9 cellular contexts compared by ENCODE assay signal in genomic region chr19:55585658-55586339, GRCh38. TPM values are rescaled to one million over a fixed set of nuclear protein-coding genes. Genes with fewer than 3 reads are reported as not detected.
A peak's percentile ranks its signal among the peaks of the same experiment; 100 is the strongest.
DNase-seq lines count a peak whose midpoint lies in the region; ATAC-seq and TF ChIP-seq lines count a peak whose summit lies in the region.
"Had no signal": no experiment of that assay in that cellular context is flagged by ENCODE, and none has a peak within 500 bp of the region (broad histone marks: within the 10 kb centered on the region; RNA-seq: fewer than 3 reads in every experiment).

No MANE protein-coding gene starts in this region.

- H4K8ac ChIP-seq in trophoblast cell (ENCODE audit: low read depth, low read length): peak overlapping the region; percentile 97

- H3K9me3 ChIP-seq in adrenal gland (replicated peaks in 1 of 3) (no peaks in the 10 kb centered on the region), heart right ventricle (no peaks in the 10 kb centered on the region), trophoblast cell (ENCODE audit: insufficient read depth, low read depth, low read length) (no peaks in the 10 kb centered on the region)

- peaks cover 15% of the 10 kb centered on the region for H3K79me1 ChIP-seq in trophoblast cell (ENCODE audit: low read length)

- peak overlapping the region; percentile 81 for H2BK120ac ChIP-seq in trophoblast cell (ENCODE audit: insufficient read depth, low read length, poor library complexity)

- no peak overlapping the region for H2AK5ac ChIP-seq in trophoblast cell (ENCODE audit: low read length)

- intact Hi-C loops in adrenal gland (cut with DNase I): no loop called here
- intact Hi-C loops in heart right ventricle (cut with DNase I): loop anchor here in 4 of 10 donors (2.0 to 5.0 kb wide), 3 partner anchors 38 to 68 kb away; partner anchors contain the start of gene SBK3 (in 2 of the 4)

- H2AFZ ChIP-seq in trophoblast cell (ENCODE audit: insufficient read depth, low read length, poor library complexity): peak overlapping the region; percentile 93

- H2BK12ac ChIP-seq in trophoblast cell (ENCODE audit: low read length): peak overlapping the region; percentile 89

- ATAC-seq in heart right ventricle (peak; percentile 81 to 92 (median 84)), HG02981 (IDR thresholded peaks at IDR 0.05; ENCODE audit: unreplicated experiment) (no peak), HG02970 (IDR thresholded peaks at IDR 0.05; ENCODE audit: low FRiP score, unreplicated experiment) (no peak)

- H3K4me3 ChIP-seq in adrenal gland (peak overlapping the region in 2 of 4 donors; percentile 26 to 55), heart right ventricle (peak overlapping the region; percentile 3 to 50 (median 44)), trophoblast cell (ENCODE audit: low read depth, low read length) (peak overlapping the region; percentile 60)

- H2BK5ac ChIP-seq in trophoblast cell (ENCODE audit: low read depth, low read length, poor library complexity): peak overlapping the region; percentile 54

- H4K12ac ChIP-seq in trophoblast cell (ENCODE audit: low read depth, low read length): peak overlapping the region; percentile 99

- 2 to 12% (median 5%) methylated on average over 24 to 36 of the region's 36 CpGs for WGBS in adrenal gland, 4 donors
- 2 to 4% methylated on average over 30 to 36 of the region's 36 CpGs for WGBS in heart right ventricle, 2 donors
- no CpG with 5 or more reads among the region's 36 CpGs for WGBS in trophoblast cell (ENCODE audit: extremely low coverage, insufficient coverage, insufficient read length)

- no peak for TF ChIP-seq POLR2A in adrenal gland (IDR thresholded peaks at IDR 0.05)

- peak overlapping the region; percentile 86 for H3K14ac ChIP-seq in trophoblast cell (ENCODE audit: low read length)

- peak overlapping the region; percentile 95 for H4K91ac ChIP-seq in trophoblast cell (ENCODE audit: low read depth, low read length)

- H3K27me3 ChIP-seq in adrenal gland (no peaks in the 10 kb centered on the region), heart right ventricle (peaks cover 0 to 24% (median 0%) of the 10 kb centered on the region in 7 donors), trophoblast cell (ENCODE audit: insufficient read depth, low read length) (no peaks in the 10 kb centered on the region)

- H3K23ac ChIP-seq in trophoblast cell (ENCODE audit: low read length): no peak overlapping the region

- peak overlapping the region; percentile 91 for H3K18ac ChIP-seq in trophoblast cell (ENCODE audit: low read length)

- DNase-seq in NCI-H2081 (lab: John Stamatoyannopoulos, UW) (peak; percentile 75 to 77), NCI-H2081 treated with DMSO at 0.1 percent for 48 hours (lab: John Stamatoyannopoulos, UW) (no peak), NCI-H748 treated with DMSO at 0.1 percent for 48 hours (lab: John Stamatoyannopoulos, UW) (peak; percentile 63), adrenal gland (peak; percentile 76 to 89 (median 83)), heart right ventricle (peak; percentile 87 to 88), trophoblast cell (no peak)

- H3K4me1 ChIP-seq in adrenal gland (replicated peaks in 1 of 2) (peaks cover 26 to 32% of the 10 kb centered on the region in 2 donors), heart right ventricle (peaks cover 10 to 43% (median 36%) of the 10 kb centered on the region in 9 donors), trophoblast cell (ENCODE audit: control insufficient read depth in 1 of 2, insufficient read depth in 2 of 2, low read length in 2 of 2) (peaks cover 10 to 18% of the 10 kb centered on the region in 2 experiments)

- H3K79me2 ChIP-seq in trophoblast cell (ENCODE audit: control insufficient read depth, insufficient read depth, low read length, poor library complexity): peaks cover 2% of the 10 kb centered on the region

- peak overlapping the region in 4 of 5 donors; percentile 13 to 77 (median 66) for H3K27ac ChIP-seq in adrenal gland
- H3K27ac ChIP-seq in heart right ventricle: peak overlapping the region; percentile 49 to 84 (median 68)
- H3K27ac ChIP-seq in trophoblast cell (ENCODE audit: low read depth, low read length): peak overlapping the region; percentile 69
- H3K27ac ChIP-seq: C4-2B had no signal

- H3K4ac ChIP-seq in trophoblast cell (ENCODE audit: low read depth, low read length): peak overlapping the region; percentile 68

- H3K4me2 ChIP-seq in trophoblast cell (ENCODE audit: low read length): peak overlapping the region; percentile 65

- H3K36me3 ChIP-seq in adrenal gland (replicated peaks in 1 of 2): no peaks in the 10 kb centered on the region
- no peaks in the 10 kb centered on the region for H3K36me3 ChIP-seq in heart right ventricle
- H3K36me3 ChIP-seq in trophoblast cell (ENCODE audit: control insufficient read depth in 1 of 2, insufficient read depth in 2 of 2, low read length in 2 of 2): no peaks in the 10 kb centered on the region

- peak overlapping the region; percentile 81 for H3K9ac ChIP-seq in trophoblast cell (ENCODE audit: low read length)

- no peak for TF ChIP-seq CTCF in adrenal gland (IDR thresholded peaks at IDR 0.05)
- no peak for TF ChIP-seq CTCF in heart right ventricle (IDR thresholded peaks at IDR 0.05)

RNA-seq across cellular contexts. Expression of gene ZNF579, which starts 5.2 kb away (rescaled TPM):
- total RNA-seq in adrenal gland: 10 to 100 TPM in 2 of 8 donors, 1 to 10 TPM in 6; 3.5 to 15.8 (median 8.4) TPM
- polyA plus RNA-seq in adrenal gland: 10 to 100 TPM in 2 of 3 donors, 1 to 10 TPM in 1; 2.8 to 27.1 (median 12.2) TPM
- total RNA-seq in heart right ventricle: 10 to 100 TPM in 4 of 10 donors, 1 to 10 TPM in 6; 7.1 to 16.9 (median 9.6) TPM
- 10 to 100 TPM; 13.1 to 23.8 TPM for polyA plus RNA-seq in heart right ventricle
- polyA plus RNA-seq in trophoblast cell (2013): 28.5 and 29.6 TPM in 2 replicates

RNA-seq across cellular contexts. Expression of gene FIZ1, which starts 13.5 kb away (rescaled TPM):
- total RNA-seq in adrenal gland (10 to 100 TPM in 4 of 8 donors, 1 to 10 TPM in 4; 5.7 to 19.7 (median 10.4) TPM), heart right ventricle (10 to 100 TPM; 11.6 to 18.8 (median 13.5) TPM)
- polyA plus RNA-seq in adrenal gland (10 to 100 TPM in 2 of 3 donors, 1 to 10 TPM in 1; 6.3 to 19.6 (median 15.2) TPM), heart right ventricle (10 to 100 TPM in 1 of 2 donors, 1 to 10 TPM in 1; 9.3 to 16.5 TPM)
- 11.2 and 12.4 TPM in 2 replicates for polyA plus RNA-seq in trophoblast cell (2013)

RNA-seq across cellular contexts. Expression of gene ZNF524, which starts 14.3 kb away (rescaled TPM):
- total RNA-seq in adrenal gland (10 to 100 TPM; 14.1 to 83.7 (median 28.3) TPM), heart right ventricle (10 to 100 TPM in 8 of 10 donors, 1 to 10 TPM in 2; 7.9 to 22.0 (median 12.9) TPM)
- polyA plus RNA-seq in adrenal gland (10 to 100 TPM in 2 of 3 donors, under 1 TPM in 1; 0.93 to 57.6 (median 57.1) TPM), heart right ventricle (10 to 100 TPM; 34.9 to 39.4 TPM)
- polyA plus RNA-seq in trophoblast cell (2013): 6.2 and 6.5 TPM in 2 replicates

RNA-seq across cellular contexts. Expression of gene ZNF865, which starts 19.6 kb away (rescaled TPM):
- total RNA-seq in adrenal gland: 10 to 100 TPM in 5 of 8 donors, 1 to 10 TPM in 3; 5.3 to 19.6 (median 10.6) TPM
- polyA plus RNA-seq in adrenal gland: 10 to 100 TPM in 2 of 3 donors, 1 to 10 TPM in 1; 2.0 to 24.7 (median 11.7) TPM
- 10 to 100 TPM; 11.8 to 20.0 (median 13.5) TPM for total RNA-seq in heart right ventricle
- 10 to 100 TPM; 13.9 to 26.5 TPM for polyA plus RNA-seq in heart right ventricle
- 7.3 TPM in 2 replicates for polyA plus RNA-seq in trophoblast cell (2013)

RNA-seq across cellular contexts. Expression of gene ZNF784, which starts 38.6 kb away (rescaled TPM):
- 10 to 100 TPM in 3 of 8 donors, 1 to 10 TPM in 5; 8.3 to 16.3 (median 9.8) TPM for total RNA-seq in adrenal gland
- polyA plus RNA-seq in adrenal gland: 10 to 100 TPM in 1 of 3 donors, 1 to 10 TPM in 2; 3.5 to 13.6 (median 8.3) TPM
- total RNA-seq in heart right ventricle: 10 to 100 TPM in 8 of 10 donors, 1 to 10 TPM in 2; 8.9 to 16.4 (median 12.2) TPM
- polyA plus RNA-seq in heart right ventricle: 1 to 10 TPM; 6.4 to 9.9 TPM
- 3.4 and 3.8 TPM in 2 replicates for polyA plus RNA-seq in trophoblast cell (2013)

Comparison
In these comparisons a context has a peak if more than half of its experiments do, and no peak if none do; other contexts are left out.
1. DNase-seq: peak in NCI-H2081 (2 of 2), NCI-H748 treated with DMSO at 0.1 percent for 48 hours (single experiment), adrenal gland (7 of 7) and heart right ventricle (2 of 2); none in NCI-H2081 treated with DMSO at 0.1 percent for 48 hours (single experiment) and trophoblast cell (0 of 2).
2. ATAC-seq: peak in heart right ventricle (8 of 8); none in HG02981 (single experiment) and HG02970 (single experiment).
3. Peak in every context shown above with its lines, with median percentiles within 50 percentile points of each other: H3K27ac ChIP-seq.